30 cellular contexts compared by ENCODE assay signal in genomic region chr9:101428909-101429308, GRCh38. TPM values are rescaled to one million over a fixed set of nuclear protein-coding genes. Genes with fewer than 3 reads are reported as not detected.
"Had no signal": no experiment of that assay in that cellular context is flagged by ENCODE, and none has a peak within 500 bp of the region (broad histone marks: within the 10 kb centered on the region; RNA-seq: fewer than 3 reads in every experiment).

No MANE protein-coding gene starts in this region.

- H3K4me1 Mint-ChIP-seq: activated T-helper 17 cell treated with anti-CD3 and anti-CD28 coated beads, Interleukin-2, amount 50 U/mL, for 72 hours had no signal

- H3K9me3 ChIP-seq: body of pancreas, esophagus muscularis mucosa, gastrocnemius medialis, heart left ventricle had no signal

- H3K4me1 ChIP-seq: esophagus muscularis mucosa, foreskin keratinocyte, gastrocnemius medialis, heart left ventricle had no signal

- H3K27ac ChIP-seq: body of pancreas, esophagus muscularis mucosa, foreskin keratinocyte, gastrocnemius medialis, heart left ventricle, WERI-Rb-1 had no signal

- DNase-seq: activated B cell treated with CpG ODN at 0.5 μM for 24 hours; activated CD4-positive, alpha-beta T cell treated with anti-CD3 and anti-CD28 coated beads for 48 hours; activated CD4-positive, alpha-beta T cell treated with anti-CD3 and anti-CD28 coated beads, Interleukin-2, amount 50 U/mL, for 1 hour; activated CD4-positive, alpha-beta T cell treated with anti-CD3 and anti-CD28 coated beads, Interleukin-2, amount 50 U/mL, for 48 hours; activated CD8-positive, alpha-beta memory T cell treated with anti-CD3 and anti-CD28 coated beads for 24 hours; activated CD8-positive, alpha-beta T cell treated with anti-CD3 and anti-CD28 coated beads for 36 hours; activated effector memory CD4-positive, alpha-beta T cell treated with Interleukin-2 at 50 U/mL for 16 hours; activated gamma-delta T cell treated with Interleukin-2 at 50 U/mL for 16 hours; activated naive CD4-positive, alpha-beta T cell treated with anti-CD3 and anti-CD28 coated beads, Interleukin-2, amount 50 U/mL, for 16 hours; activated naive CD4-positive, alpha-beta T cell treated with Interleukin-2 at 50 U/mL for 16 hours; activated T-cell treated with anti-CD3 and anti-CD28 coated beads, Interleukin-2, amount 50 U/mL, for 4 hours; amniotic stem cell; anterior cingulate cortex; body of pancreas; cortex of kidney; dermis blood vessel endothelial cell; effector CD4-positive, alpha-beta T cell; effector memory CD8-positive, alpha-beta T cell; erythroblast; foreskin keratinocyte; gastrocnemius medialis; glutamatergic neuron; heart left ventricle; T1000; WERI-Rb-1 had no signal

- H3K27me3 ChIP-seq: body of pancreas, esophagus muscularis mucosa, gastrocnemius medialis, heart left ventricle had no signal

- H3K4me3 Mint-ChIP-seq: activated B cell treated with CpG ODN at 0.5 μM for 24 hours; activated CD8-positive, alpha-beta T cell treated with anti-CD3 and anti-CD28 coated beads for 36 hours; activated naive CD8-positive, alpha-beta T cell; activated T-cell treated with anti-CD3 and anti-CD28 coated beads, Interleukin-2, amount 50 U/mL, for 4 hours; activated T-helper 17 cell treated with anti-CD3 and anti-CD28 coated beads, Interleukin-2, amount 50 U/mL, for 72 hours; effector memory CD8-positive, alpha-beta T cell; T-helper 2 cell treated with Interferon-gamma antibody and Interleukin-4, amounts not matched to agents 5 μg/mL and 100 μg/mL, for 36 hours had no signal

- ATAC-seq: activated CD4-positive, CD25-positive, alpha-beta regulatory T cell treated with anti-CD3 and anti-CD28 coated beads, Interleukin-2, amount 50 U/mL, for 24 hours; activated CD8-positive, alpha-beta T cell treated with anti-CD3 and anti-CD28 coated beads for 36 hours; activated T-cell treated with anti-CD3 and anti-CD28 coated beads, Interleukin-2, amount 50 U/mL, for 4 hours; activated T-helper 17 cell treated with anti-CD3 and anti-CD28 coated beads, Interleukin-2, amount 50 U/mL, for 72 hours; body of pancreas; effector memory CD8-positive, alpha-beta T cell; foreskin keratinocyte; gastrocnemius medialis; heart left ventricle had no signal

- H3K36me3 ChIP-seq: esophagus muscularis mucosa, gastrocnemius medialis, heart left ventricle, WERI-Rb-1 had no signal

- H3K4me3 ChIP-seq: body of pancreas, esophagus muscularis mucosa, gastrocnemius medialis, heart left ventricle had no signal

- H3K27ac Mint-ChIP-seq: activated CD8-positive, alpha-beta T cell treated with anti-CD3 and anti-CD28 coated beads for 36 hours; activated naive CD8-positive, alpha-beta T cell; activated T-helper 17 cell treated with anti-CD3 and anti-CD28 coated beads, Interleukin-2, amount 50 U/mL, for 72 hours; effector memory CD8-positive, alpha-beta T cell; T-helper 2 cell treated with Interferon-gamma antibody and Interleukin-4, amounts not matched to agents 5 μg/mL and 100 μg/mL, for 36 hours had no signal

- H3K9me3 Mint-ChIP-seq: activated B cell treated with CpG ODN at 0.5 μM for 24 hours had no signal

RNA-seq across cellular contexts. Expression of gene ALDOB, which starts 6.7 kb away (rescaled TPM):
- total RNA-seq: activated B cell treated with CpG ODN at 0.5 μM for 24 hours; activated CD8-positive, alpha-beta T cell treated with anti-CD3 and anti-CD28 coated beads for 36 hours; activated T-helper 17 cell treated with anti-CD3 and anti-CD28 coated beads, Interleukin-2, amount 50 U/mL, for 72 hours; foreskin keratinocyte had no signal
- polyA plus RNA-seq: foreskin keratinocyte had no signal

RNA-seq across cellular contexts. Expression of gene BAAT, which starts 44.1 kb away (rescaled TPM):
- total RNA-seq: activated B cell treated with CpG ODN at 0.5 μM for 24 hours; activated CD8-positive, alpha-beta T cell treated with anti-CD3 and anti-CD28 coated beads for 36 hours; dermis blood vessel endothelial cell; esophagus muscularis mucosa had no signal
